ENCODE assay signal across 1 cellular context in genomic region chr6:6678811-6679210, GRCh38.
TF ChIP-seq lines count a peak whose summit lies in the region.

No MANE protein-coding gene starts in this region.

TF ChIP-seq in GM23338, 12 proteins besides CTCF, POLR2A, EP300 and RAD21 (continued from another document):
- no peak for TF ChIP-seq ZNF462 (CRISPR knock-in tag; IDR thresholded peaks at IDR 0.05)
- no peak for TF ChIP-seq STAT1 (IDR thresholded peaks at IDR 0.05; ENCODE audit: unreplicated experiment)
- TF ChIP-seq REST (IDR thresholded peaks at IDR 0.05; ENCODE audit: unreplicated experiment) = no peak
- TF ChIP-seq ZNF114 (CRISPR knock-in tag; IDR thresholded peaks at IDR 0.05) = no peak
- TF ChIP-seq EZH2phosphoT487 (IDR thresholded peaks at IDR 0.05; ENCODE audit: unreplicated experiment) = no peak
- TF ChIP-seq POLR2AphosphoS5 (IDR thresholded peaks at IDR 0.05; ENCODE audit: low read depth) = no peak
- no peak for TF ChIP-seq NANOG (IDR thresholded peaks at IDR 0.05; ENCODE audit: borderline replicate concordance)
- no peak for TF ChIP-seq ETS1 (IDR thresholded peaks at IDR 0.05)
- TF ChIP-seq EZH2 (IDR thresholded peaks at IDR 0.05; ENCODE audit: low read depth, unreplicated experiment) = no peak
